Comparison of ENCODE assay signal across 8 cellular contexts in genomic region chr16:71883193-71883848, GRCh38. TPM values are rescaled to one million over a fixed set of nuclear protein-coding genes. Genes with fewer than 3 reads are reported as not detected.
DNase-seq lines count a peak whose midpoint lies in the region; ATAC-seq and TF ChIP-seq lines count a peak whose summit lies in the region.

No MANE protein-coding gene starts in this region.

- TF ChIP-seq CTCF in OCI-LY7 (conservative IDR thresholded peaks at IDR 0.05; ENCODE audit: low read length), result no peak
- TF ChIP-seq CTCF in gastroesophageal sphincter (IDR thresholded peaks at IDR 0.05), result no peak
- no peak for TF ChIP-seq CTCF in omental fat pad (IDR thresholded peaks at IDR 0.05)

- TF ChIP-seq EP300 in gastroesophageal sphincter (IDR thresholded peaks at IDR 0.05), result no peak

- H3K4me1 ChIP-seq in OCI-LY7 (ENCODE audit: insufficient read depth, low read length, poor library complexity, severe bottlenecking), result peaks cover 44% of the 10 kb centered on the region
- peaks cover 0 to 31% (median 9%) of the 10 kb centered on the region in 3 donors for H3K4me1 ChIP-seq in gastroesophageal sphincter
- H3K4me1 ChIP-seq in urinary bladder (ENCODE audit: insufficient read depth), result no peaks in the 10 kb centered on the region

- H3K4me3 ChIP-seq in OCI-LY7 (ENCODE audit: low read depth, low read length, poor library complexity, severe bottlenecking) (peak overlapping the region; percentile 95), gastroesophageal sphincter (peak overlapping the region; percentile 58 to 87), urinary bladder (ENCODE audit: low read depth, low read length) (peak overlapping the region; percentile 83)

- peak; percentile 22 for ATAC-seq in GM18861 (IDR thresholded peaks at IDR 0.05; ENCODE audit: unreplicated experiment)
- ATAC-seq in HG02870 (IDR thresholded peaks at IDR 0.05; ENCODE audit: unreplicated experiment), result peak; percentile 44
- peak; percentile 24 for ATAC-seq in gastroesophageal sphincter
- ATAC-seq in omental fat pad (ENCODE audit: low FRiP score), result peak; percentile 65

- peak; percentile 45 for DNase-seq in OCI-LY7 (ENCODE audit: low spot score)
- DNase-seq in activated T-helper 9 cell treated with anti-CD3 and anti-CD28 coated beads, Interleukin-2, amount 50 U/mL, for 16 hours (ENCODE audit: low read depth), result peak; percentile 45
- DNase-seq in omental fat pad (ENCODE audit: low spot score), result no peak
- DNase-seq in NCI-H2029 treated with DMSO at 0.1 percent for 48 hours (lab: John Stamatoyannopoulos, UW), result no peak

- no TSS peak for BruUV-seq in OCI-LY7 (replicated peaks; lab: Mats Ljungman, UMichigan)

- CTCF ChIA-PET in OCI-LY7 (lab: Charles Lee; ENCODE audit: unreplicated experiment), result interaction anchor here (1.0 to 1.8 kb wide), 3 partner anchors 11 to 78 kb away, joined by 4 to 6 read pairs (median 6); no protein-coding TSS in a partner anchor

- POLR2A ChIA-PET in OCI-LY7 (lab: Charles Lee), result interaction anchor here (0.6 to 3.5 kb wide), 12 partner anchors 9 to 595 kb away, joined by 3 to 19 read pairs (median 4); partner anchors contain the start of genes AP1G1 and IST1

- H3K27me3 ChIP-seq in gastroesophageal sphincter, result no peaks in the 10 kb centered on the region

- peak overlapping the region; percentile 100 for H3K4me2 ChIP-seq in OCI-LY7 (ENCODE audit: low read length)

- H3K9me2 ChIP-seq in OCI-LY7 (ENCODE audit: insufficient read depth, low read length), result no peaks in the 10 kb centered on the region

- H3K36me3 ChIP-seq in OCI-LY7 (ENCODE audit: insufficient read depth, low read length), result peaks cover 10% of the 10 kb centered on the region
- H3K36me3 ChIP-seq in gastroesophageal sphincter, result peaks cover 0 to 22% of the 10 kb centered on the region in 2 donors
- H3K36me3 ChIP-seq in urinary bladder (ENCODE audit: insufficient read depth), result peaks cover 2% of the 10 kb centered on the region

- H3K9me3 ChIP-seq in OCI-LY7 (ENCODE audit: low read length) (no peaks in the 10 kb centered on the region), gastroesophageal sphincter (no peaks in the 10 kb centered on the region)

- no peak for TF ChIP-seq POLR2A in gastroesophageal sphincter (IDR thresholded peaks at IDR 0.05)

- peak overlapping the region; percentile 99 for H2AFZ ChIP-seq in OCI-LY7 (ENCODE audit: low read length)

- 0 to 20% methylated on average over 1 of the region's 45 CpGs for WGBS in gastroesophageal sphincter (ENCODE audit: low coverage in 1 of 2), 2 donors
- WGBS in urinary bladder, result 1% methylated on average over 45 of the region's 45 CpGs

- no peaks in the 10 kb centered on the region for H3K79me2 ChIP-seq in OCI-LY7 (ENCODE audit: insufficient read depth, low read depth, low read length)

- H4K20me1 ChIP-seq in OCI-LY7 (ENCODE audit: insufficient read depth, low read length), result peaks cover 6% of the 10 kb centered on the region

- intact Hi-C loops in OCI-LY7 (cut with micrococcal nuclease; ENCODE audit: unreplicated experiment), result loop anchor here (1.0 to 10.0 kb wide), 6 partner anchors 39 to 319 kb away; partner anchors contain the start of genes AP1G1, ATXN1L, DHODH and DHX38

- peak overlapping the region; percentile 63 for H3K27ac ChIP-seq in OCI-LY7 (ENCODE audit: low read depth, low read length, poor library complexity, severe bottlenecking)
- H3K27ac ChIP-seq in gastroesophageal sphincter, result peak overlapping the region; percentile 44 to 95 (median 91)
- H3K27ac ChIP-seq in urinary bladder (ENCODE audit: low read depth), result peak overlapping the region; percentile 94

RNA-seq across cellular contexts. Expression of gene ZNF821, which starts 0.7 kb away (rescaled TPM):
- 10.5 and 14.6 TPM in 2 replicates for total RNA-seq in OCI-LY7 (2014; rRNA removed; shearing (Covaris generic))
- total RNA-seq in OCI-LY7 (2022) (17.8 and 20.1 TPM in 2 replicates), gastroesophageal sphincter (1 to 10 TPM; 2.8 to 10.0 (median 7.3) TPM), omental fat pad (10 to 100 TPM in 1 of 4 donors, 1 to 10 TPM in 3; 1.3 to 10.1 (median 4.4) TPM), urinary bladder (5.8 TPM)
- 4.9 TPM for polyA plus RNA-seq in urinary bladder

RNA-seq across cellular contexts. Expression of gene IST1, which starts 12.0 kb away (rescaled TPM):
- total RNA-seq in OCI-LY7 (2014; rRNA removed; shearing (Covaris generic)), result 147 and 152 TPM in 2 replicates
- total RNA-seq in OCI-LY7 (2022) (200 and 201 TPM in 2 replicates), gastroesophageal sphincter (100 to 1,000 TPM; 156 to 202 (median 189) TPM), omental fat pad (100 to 1,000 TPM; 229 to 249 (median 230) TPM), urinary bladder (183 TPM)
- 137 TPM for polyA plus RNA-seq in urinary bladder

RNA-seq across cellular contexts. Expression of gene ATXN1L, which starts 37.5 kb away (rescaled TPM):
- 12.5 and 12.8 TPM in 2 replicates for total RNA-seq in OCI-LY7 (2014; rRNA removed; shearing (Covaris generic))
- total RNA-seq in OCI-LY7 (2022) (19.5 and 19.9 TPM in 2 replicates), gastroesophageal sphincter (10 to 100 TPM; 30.4 to 56.5 (median 40.9) TPM), omental fat pad (10 to 100 TPM; 30.6 to 43.1 (median 37.0) TPM), urinary bladder (17.9 TPM)
- 18.0 TPM for polyA plus RNA-seq in urinary bladder

Comparison
In these comparisons a context has a peak if more than half of its experiments do, and no peak if none do; other contexts are left out.
1. DNase-seq: peak in OCI-LY7 (single experiment) and activated T-helper 9 cell treated with anti-CD3 and anti-CD28 coated beads, Interleukin-2, amount 50 U/mL, for 16 hours (single experiment); none in omental fat pad (single experiment) and NCI-H2029 treated with DMSO at 0.1 percent for 48 hours (single experiment).
2. Peak in every context shown above with its lines, with median percentiles within 50 percentile points of each other: ATAC-seq, H3K27ac ChIP-seq and H3K4me3 ChIP-seq.